39 cellular contexts compared by ENCODE assay signal in genomic region chr5:73647721-73648120, GRCh38. TPM values are rescaled to one million over a fixed set of nuclear protein-coding genes. Genes with fewer than 3 reads are reported as not detected.
"Had no signal": no experiment of that assay in that cellular context is flagged by ENCODE, and none has a peak within 500 bp of the region (broad histone marks: within the 10 kb centered on the region; RNA-seq: fewer than 3 reads in every experiment).

No MANE protein-coding gene starts in this region.

- H3K27ac ChIP-seq: brain microvascular endothelial cell, cardiac muscle cell, RWPE1, SJCRH30, SK-N-MC, WERI-Rb-1 had no signal

- H3K9me3 ChIP-seq: SJCRH30 had no signal

- ATAC-seq: activated CD8-positive, alpha-beta T cell treated with anti-CD3 and anti-CD28 coated beads for 36 hours; activated T-cell treated with anti-CD3 and anti-CD28 coated beads, Interleukin-2, amount 50 U/mL, for 72 hours; activated T-helper 17 cell treated with anti-CD3 and anti-CD28 coated beads, Interleukin-2, amount 50 U/mL, for 72 hours; PC-3 had no signal

- H3K4me3 ChIP-seq: cardiac muscle cell, SJCRH30, SK-N-MC had no signal

- H3K27me3 ChIP-seq: brain microvascular endothelial cell, SJCRH30 had no signal

- H3K36me3 ChIP-seq: brain microvascular endothelial cell, cardiac muscle cell, SJCRH30, WERI-Rb-1 had no signal

- DNase-seq: activated CD4-positive, alpha-beta T cell treated with anti-CD3 and anti-CD28 coated beads for 1 hour; activated CD4-positive, alpha-beta T cell treated with anti-CD3 and anti-CD28 coated beads for 48 hours; activated CD4-positive, CD25-positive, alpha-beta regulatory T cell; activated CD8-positive, alpha-beta T cell treated with anti-CD3 and anti-CD28 coated beads for 36 hours; activated effector memory CD4-positive, alpha-beta T cell treated with anti-CD3 and anti-CD28 coated beads, Interleukin-2, amount 50 U/mL, for 16 hours; activated naive CD4-positive, alpha-beta T cell; activated naive CD4-positive, alpha-beta T cell treated with anti-CD3 and anti-CD28 coated beads, Interleukin-2, amount 50 U/mL, for 16 hours; activated naive CD8-positive, alpha-beta T cell treated with anti-CD3 and anti-CD28 coated beads for 36 hours; activated T-cell treated with anti-CD3 and anti-CD28 coated beads, Interleukin-2, amount 50 U/mL, for 1 hour; activated T-cell treated with anti-CD3 and anti-CD28 coated beads, Interleukin-2, amount 50 U/mL, for 72 hours; amniotic stem cell; aorta; brain microvascular endothelial cell; Kasumi-1; MM.1S; NCI-H1092 treated with DMSO at 0.1 percent for 48 hours; NCI-H1417; NCI-H146; NCI-H187; NCI-H2029 treated with DMSO at 0.1 percent for 48 hours; NCI-H2107; NCI-H2171; NCI-H510A; NCI-H526; NCI-H748 treated with DMSO at 0.1 percent for 48 hours; NK-92 treated with Interleukin-12 subunit alpha and Interleukin-12 subunit beta, amount 100 ng/mL, for 24 hours; PC-3; SHP77; SJCRH30; T1000; WERI-Rb-1 had no signal

- FAIRE-seq: RCC 7860 had no signal

- H3K4me1 ChIP-seq: SJCRH30 had no signal

RNA-seq across cellular contexts. Expression of gene ARHGEF28, which starts 21.7 kb away (rescaled TPM):
- total RNA-seq: activated CD8-positive, alpha-beta memory T cell treated with anti-CD3 and anti-CD28 coated beads for 36 hours; activated naive CD8-positive, alpha-beta T cell treated with anti-CD3 and anti-CD28 coated beads for 36 hours; T-helper 1 cell treated with Interleukin-12 subunit alpha and Interleukin-12 subunit beta and Interleukin-4 antibody, amounts not matched to agents 30 ng/mL and 1 ng/mL, for 36 hours; T-helper 2 cell treated with Interferon-gamma antibody and Interleukin-4, amounts not matched to agents 100 ng/mL and 5 ng/mL, for 36 hours had no signal
- polyA plus RNA-seq: cardiac muscle cell had no signal
